20 cellular contexts compared by ENCODE assay signal in genomic region chr3:23702198-23702597, GRCh38.
DNase-seq lines count a peak whose midpoint lies in the region; ATAC-seq, FAIRE-seq and TF ChIP-seq lines count a peak whose summit lies in the region.
"Had no signal": no experiment of that assay in that cellular context is flagged by ENCODE, and none has a peak within 500 bp of the region (broad histone marks: within the 10 kb centered on the region; RNA-seq: fewer than 3 reads in every experiment).

No MANE protein-coding gene starts in this region.

- POLR2A ChIA-PET in HEK293 (lab: Yijun Ruan, JAX), result no interaction called here
- POLR2A ChIA-PET in RWPE1 (lab: Yijun Ruan, JAX; ENCODE audit: low non-redundant PET), result no interaction called here

- ATAC-seq in foreskin keratinocyte, result peak; percentile 41
- ATAC-seq: natural killer cell had no signal

- TF ChIP-seq POLR2A in transverse colon (IDR thresholded peaks at IDR 0.05), result no peak

- in situ Hi-C loops in transverse colon (cut with MboI; ENCODE audit: low pct_ligation_motif_present in 1 of 4, low pct_unique_long_range_greater_than_20kb in 1 of 4, low sequenced_read_pairs in 3 of 4), result no loop called here

- CTCF ChIA-PET in HEK293 (lab: Yijun Ruan, JAX) (no interaction called here), RWPE1 (lab: Yijun Ruan, JAX) (no interaction called here)

- no peak overlapping the region for H3K4me3 ChIP-seq in HEK293 (ENCODE audit: low read depth, low read length)
- H3K4me3 ChIP-seq in transverse colon, result no peak overlapping the region
- H3K4me3 ChIP-seq: BLaER1, skin epidermis had no signal

- H3K27me3 ChIP-seq in foreskin keratinocyte, result peaks cover 3% of the 10 kb centered on the region
- no peaks in the 10 kb centered on the region for H3K27me3 ChIP-seq in transverse colon
- H3K27me3 ChIP-seq: BLaER1 had no signal

- H3K9me3 ChIP-seq in HEK293 (ENCODE audit: control insufficient read depth, insufficient read depth, low read depth, low read length), result no peaks in the 10 kb centered on the region
- no peaks in the 10 kb centered on the region for H3K9me3 ChIP-seq in transverse colon
- H3K9me3 ChIP-seq: BLaER1 had no signal

- H3K36me3 ChIP-seq in HEK293 (ENCODE audit: control insufficient read depth in 2 of 2, insufficient read depth in 1 of 2, low read length in 2 of 2) (no peaks in the 10 kb centered on the region), transverse colon (no peaks in the 10 kb centered on the region)
- H3K36me3 ChIP-seq: BLaER1 had no signal

- no peak for TF ChIP-seq EP300 in transverse colon (IDR thresholded peaks at IDR 0.05; ENCODE audit: low read depth)

- H3K27ac ChIP-seq in HEK293 (ENCODE audit: extremely low read depth, low read depth, low read length) (no peak overlapping the region), foreskin keratinocyte (no peak overlapping the region), transverse colon (no peak overlapping the region), RWPE1 (no peak overlapping the region)
- H3K27ac ChIP-seq: BLaER1, skin epidermis had no signal

- WGBS in transverse colon (ENCODE audit: low coverage in 1 of 2), 2 donors, result 67% methylated on average over 2 of the region's 2 CpGs; no CpG with 5 or more reads in 1 of the 2 donors

- H3K4me1 ChIP-seq in HEK293 (ENCODE audit: control insufficient read depth, insufficient read depth, low read length) (no peaks in the 10 kb centered on the region), foreskin keratinocyte (no peaks in the 10 kb centered on the region), transverse colon (peaks cover 0 to 16% (median 3%) of the 10 kb centered on the region in 4 donors)
- H3K4me1 ChIP-seq: BLaER1 had no signal

- no peak for FAIRE-seq in RCC 7860 (lab: Jason Lieb, UNC)
- FAIRE-seq: G401.6, TTC549 had no signal

- TF ChIP-seq CTCF in HEK293 (tag by site-specific recombination; IDR thresholded peaks at IDR 0.05) (no peak), foreskin keratinocyte (conservative IDR thresholded peaks at IDR 0.05) (no peak), transverse colon (IDR thresholded peaks at IDR 0.05) (no peak), RWPE1 (conservative IDR thresholded peaks at IDR 0.05; ENCODE audit: low read depth) (no peak)

- DNase-seq in RCC 7860 (ENCODE audit: low spot score) (peak; percentile 46), foreskin keratinocyte (no peak), iPS-NIHi11 (ENCODE audit: low spot score) (no peak), transverse colon (no peak), RWPE1 (ENCODE audit: low spot score) (no peak), SHP77 (lab: John Stamatoyannopoulos, UW) (no peak)
- DNase-seq: activated CD4-positive, alpha-beta T cell treated with anti-CD3 and anti-CD28 coated beads, Interleukin-2, amount 10 ng/mL, durations not matched to agents 24 days and 14 days; activated CD8-positive, alpha-beta memory T cell treated with anti-CD3 and anti-CD28 coated beads, Interleukin-2, amount 50 U/mL, for 48 hours; amniotic stem cell; Calu3; central memory CD4-positive, alpha-beta T cell; effector CD4-positive, alpha-beta T cell; natural killer cell; NCI-H2029 treated with DMSO at 0.1 percent for 48 hours; stimulated activated CD4-positive, alpha-beta T cell treated with anti-CD3 and anti-CD28 coated beads, Interleukin-4, amount 100 ng/mL, for 4 hours had no signal

- intact Hi-C loops in transverse colon (cut with DNase I; ENCODE audit: low total_unique reads), result no loop called here

TF ChIP-seq in HEK293, 187 proteins besides CTCF, POLR2A, EP300 and RAD21:
- TF ChIP-seq KLF7 (tag by site-specific recombination; IDR thresholded peaks at IDR 0.05; ENCODE audit: borderline replicate concordance) (no peak), ZNF830 (tag by site-specific recombination; IDR thresholded peaks at IDR 0.05; ENCODE audit: low read depth) (no peak), ZNF596 (tag by site-specific recombination; IDR thresholded peaks at IDR 0.05) (no peak), PRDM1 (tag by site-specific recombination; IDR thresholded peaks at IDR 0.05) (peak; percentile 28; the same call in 1 of the 2 replicates), ZNF362 (tag by site-specific recombination; IDR thresholded peaks at IDR 0.05) (no peak), EGR2 (tag by site-specific recombination; IDR thresholded peaks at IDR 0.05; ENCODE audit: low read depth) (no peak)
TF ChIP-seq in HEK293: peak in this region for 1.
